In genomic region chr10:123385508-123385907, GRCh38 we compare ENCODE assay signal across 20 cellular contexts.
DNase-seq lines count a peak whose midpoint lies in the region; ATAC-seq and TF ChIP-seq lines count a peak whose summit lies in the region.
"Had no signal": no experiment of that assay in that cellular context is flagged by ENCODE, and none has a peak within 500 bp of the region (broad histone marks: within the 10 kb centered on the region; RNA-seq: fewer than 3 reads in every experiment).

No MANE protein-coding gene starts in this region.

- no peak overlapping the region for H3K4ac ChIP-seq in trophoblast cell (ENCODE audit: low read depth, low read length)

- H3K27ac ChIP-seq in HEK293 (ENCODE audit: extremely low read depth, low read depth, low read length) (no peak overlapping the region), trophoblast cell (ENCODE audit: low read depth, low read length) (no peak overlapping the region)
- H3K27ac ChIP-seq: GM23248 had no signal

- H4K91ac ChIP-seq in trophoblast cell (ENCODE audit: low read depth, low read length) = no peak overlapping the region

- H3K4me1 ChIP-seq in HEK293 (ENCODE audit: control insufficient read depth, insufficient read depth, low read length) (no peaks in the 10 kb centered on the region), trophoblast cell (ENCODE audit: control insufficient read depth in 1 of 2, insufficient read depth in 2 of 2, low read length in 2 of 2) (no peaks in the 10 kb centered on the region)

- H2BK12ac ChIP-seq in trophoblast cell (ENCODE audit: low read length) = no peak overlapping the region

- H3K9me3 ChIP-seq in HEK293 (ENCODE audit: control insufficient read depth, insufficient read depth, low read depth, low read length) (no peaks in the 10 kb centered on the region), trophoblast cell (ENCODE audit: insufficient read depth, low read depth, low read length) (peaks cover 11% of the 10 kb centered on the region)
- H3K9me3 ChIP-seq: BE2C had no signal

- H3K79me1 ChIP-seq in trophoblast cell (ENCODE audit: low read length) = no peaks in the 10 kb centered on the region

- CTCF ChIA-PET in HEK293 (lab: Yijun Ruan, JAX) = no interaction called here

- TF ChIP-seq CTCF in HEK293 (tag by site-specific recombination; IDR thresholded peaks at IDR 0.05) = no peak

- POLR2A ChIA-PET in HEK293 (lab: Yijun Ruan, JAX) = no interaction called here

- H2BK5ac ChIP-seq in trophoblast cell (ENCODE audit: low read depth, low read length, poor library complexity) = no peak overlapping the region

- no peaks in the 10 kb centered on the region for H3K79me2 ChIP-seq in trophoblast cell (ENCODE audit: control insufficient read depth, insufficient read depth, low read length, poor library complexity)

- DNase-seq in MV-4-11 (lab: John Stamatoyannopoulos, UW) (peak; percentile 33), OCI-M1 (lab: John Stamatoyannopoulos, UW) (peak; percentile 6), trophoblast cell (no peak), NCI-H146 treated with DMSO at 0.1 percent for 48 hours (lab: John Stamatoyannopoulos, UW; ENCODE audit: unreplicated experiment) (no peak), NCI-H82 treated with DMSO at 0.1 percent for 48 hours (lab: John Stamatoyannopoulos, UW; ENCODE audit: unreplicated experiment) (no peak)
- DNase-seq: ACHN; BE2C; C1 segment of cervical spinal cord; CD4-positive, CD25-positive, alpha-beta regulatory T cell; CD8-positive, alpha-beta memory T cell; COR-L47; DMS 273 treated with DMSO at 0.1 percent for 48 hours; DMS53; DND-41; EL; GM23248; HCEC 1CT; HFFc6 had no signal

- H2AK5ac ChIP-seq in trophoblast cell (ENCODE audit: low read length) = no peak overlapping the region

- no peak overlapping the region for H3K4me2 ChIP-seq in trophoblast cell (ENCODE audit: low read length)

- H2AFZ ChIP-seq in trophoblast cell (ENCODE audit: insufficient read depth, low read length, poor library complexity) = no peak overlapping the region
- H2AFZ ChIP-seq: GM23248 had no signal

- ATAC-seq in HG03196 (IDR thresholded peaks at IDR 0.05; ENCODE audit: unreplicated experiment) = no peak

- no peak overlapping the region for H3K18ac ChIP-seq in trophoblast cell (ENCODE audit: low read length)

- no peak overlapping the region for H3K14ac ChIP-seq in trophoblast cell (ENCODE audit: low read length)

- WGBS in trophoblast cell (ENCODE audit: extremely low coverage, insufficient coverage, insufficient read length) = no CpG with 5 or more reads among the region's 2 CpGs

- H3K36me3 ChIP-seq in HEK293 (ENCODE audit: control insufficient read depth in 2 of 2, insufficient read depth in 1 of 2, low read length in 2 of 2) (no peaks in the 10 kb centered on the region), trophoblast cell (ENCODE audit: control insufficient read depth in 1 of 2, insufficient read depth in 2 of 2, low read length in 2 of 2) (no peaks in the 10 kb centered on the region)
- H3K36me3 ChIP-seq: BE2C had no signal

- H3K27me3 ChIP-seq in trophoblast cell (ENCODE audit: insufficient read depth, low read length) = no peaks in the 10 kb centered on the region
- H3K27me3 ChIP-seq: BE2C had no signal

- no peak overlapping the region for H2BK120ac ChIP-seq in trophoblast cell (ENCODE audit: insufficient read depth, low read length, poor library complexity)

- H3K9ac ChIP-seq in trophoblast cell (ENCODE audit: low read length) = peak overlapping the region; percentile 37
- H3K9ac ChIP-seq: GM23248 had no signal

- H4K12ac ChIP-seq in trophoblast cell (ENCODE audit: low read depth, low read length) = no peak overlapping the region

- H4K8ac ChIP-seq in trophoblast cell (ENCODE audit: low read depth, low read length) = no peak overlapping the region

- H3K23ac ChIP-seq in trophoblast cell (ENCODE audit: low read length) = no peak overlapping the region

- H3K4me3 ChIP-seq in HEK293 (ENCODE audit: low read depth, low read length) (no peak overlapping the region), trophoblast cell (ENCODE audit: low read depth, low read length) (no peak overlapping the region)
- H3K4me3 ChIP-seq: GM23248 had no signal

TF ChIP-seq in HEK293, 187 proteins besides CTCF, POLR2A, EP300 and RAD21:
- no peak for TF ChIP-seq BCL6B (tag by site-specific recombination; IDR thresholded peaks at IDR 0.05)
- no peak for TF ChIP-seq ZNF654 (tag by site-specific recombination; IDR thresholded peaks at IDR 0.05; ENCODE audit: low read depth)
- TF ChIP-seq SETDB1 (IDR thresholded peaks at IDR 0.05; ENCODE audit: insufficient read length, low read length) = peak; percentile 45
- TF ChIP-seq KLF17 (tag by site-specific recombination; IDR thresholded peaks at IDR 0.05) = no peak
- no peak for TF ChIP-seq ZBTB26 (tag by site-specific recombination; optimal IDR thresholded peaks at IDR 0.05)
- TF ChIP-seq GLI4 (tag by site-specific recombination; IDR thresholded peaks at IDR 0.05) = no peak
- no peak for TF ChIP-seq ZNF791 (tag by site-specific recombination; IDR thresholded peaks at IDR 0.05)
- no peak for TF ChIP-seq HOXA7 (CRISPR knock-in tag; IDR thresholded peaks at IDR 0.05; ENCODE audit: borderline replicate concordance)
- TF ChIP-seq ZNF280C (tag by site-specific recombination; IDR thresholded peaks at IDR 0.05) = no peak
- TF ChIP-seq ZNF10 (tag by site-specific recombination; IDR thresholded peaks at IDR 0.05) = no peak
- TF ChIP-seq ZNF513 (tag by site-specific recombination; IDR thresholded peaks at IDR 0.05) = no peak
- TF ChIP-seq ZNF707 (tag by site-specific recombination; IDR thresholded peaks at IDR 0.05) = no peak
- TF ChIP-seq TRIM28 (IDR thresholded peaks at IDR 0.05; ENCODE audit: borderline replicate concordance, low read length) = peak; percentile 17; the same call in 1 of the 2 replicates

Comparison
In these comparisons a context has a peak if more than half of its experiments do, and no peak if none do; other contexts are left out.
1. DNase-seq: peak in MV-4-11 (single experiment) and OCI-M1 (single experiment); none in trophoblast cell (0 of 2), NCI-H146 treated with DMSO at 0.1 percent for 48 hours (single experiment) and NCI-H82 treated with DMSO at 0.1 percent for 48 hours (single experiment).